ENCODE assay signal across 1 cellular context in genomic region chr1:156230102-156230501, GRCh38.
TF ChIP-seq lines count a peak whose summit lies in the region.

No MANE protein-coding gene starts in this region.

TF ChIP-seq in SK-N-SH, 30 proteins besides CTCF, POLR2A, EP300 and RAD21:
- TF ChIP-seq CHD2 (IDR thresholded peaks at IDR 0.05; ENCODE audit: low read length, partially characterized antibody) = no peak
- no peak for TF ChIP-seq NFIC (IDR thresholded peaks at IDR 0.05; ENCODE audit: borderline replicate concordance)
- TF ChIP-seq, protein P1, sequence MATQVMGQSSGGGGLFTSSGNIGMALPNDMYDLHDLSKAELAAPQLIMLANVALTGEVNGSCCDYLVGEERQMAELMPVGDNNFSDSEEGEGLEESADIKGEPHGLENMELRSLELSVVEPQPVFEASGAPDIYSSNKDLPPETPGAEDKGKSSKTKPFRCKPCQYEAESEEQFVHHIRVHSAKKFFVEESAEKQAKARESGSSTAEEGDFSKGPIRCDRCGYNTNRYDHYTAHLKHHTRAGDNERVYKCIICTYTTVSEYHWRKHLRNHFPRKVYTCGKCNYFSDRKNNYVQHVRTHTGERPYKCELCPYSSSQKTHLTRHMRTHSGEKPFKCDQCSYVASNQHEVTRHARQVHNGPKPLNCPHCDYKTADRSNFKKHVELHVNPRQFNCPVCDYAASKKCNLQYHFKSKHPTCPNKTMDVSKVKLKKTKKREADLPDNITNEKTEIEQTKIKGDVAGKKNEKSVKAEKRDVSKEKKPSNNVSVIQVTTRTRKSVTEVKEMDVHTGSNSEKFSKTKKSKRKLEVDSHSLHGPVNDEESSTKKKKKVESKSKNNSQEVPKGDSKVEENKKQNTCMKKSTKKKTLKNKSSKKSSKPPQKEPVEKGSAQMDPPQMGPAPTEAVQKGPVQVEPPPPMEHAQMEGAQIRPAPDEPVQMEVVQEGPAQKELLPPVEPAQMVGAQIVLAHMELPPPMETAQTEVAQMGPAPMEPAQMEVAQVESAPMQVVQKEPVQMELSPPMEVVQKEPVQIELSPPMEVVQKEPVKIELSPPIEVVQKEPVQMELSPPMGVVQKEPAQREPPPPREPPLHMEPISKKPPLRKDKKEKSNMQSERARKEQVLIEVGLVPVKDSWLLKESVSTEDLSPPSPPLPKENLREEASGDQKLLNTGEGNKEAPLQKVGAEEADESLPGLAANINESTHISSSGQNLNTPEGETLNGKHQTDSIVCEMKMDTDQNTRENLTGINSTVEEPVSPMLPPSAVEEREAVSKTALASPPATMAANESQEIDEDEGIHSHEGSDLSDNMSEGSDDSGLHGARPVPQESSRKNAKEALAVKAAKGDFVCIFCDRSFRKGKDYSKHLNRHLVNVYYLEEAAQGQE (IDR thresholded peaks at IDR 0.05; ENCODE audit: low read depth, low read length) = no peak
- TF ChIP-seq, protein P2, sequence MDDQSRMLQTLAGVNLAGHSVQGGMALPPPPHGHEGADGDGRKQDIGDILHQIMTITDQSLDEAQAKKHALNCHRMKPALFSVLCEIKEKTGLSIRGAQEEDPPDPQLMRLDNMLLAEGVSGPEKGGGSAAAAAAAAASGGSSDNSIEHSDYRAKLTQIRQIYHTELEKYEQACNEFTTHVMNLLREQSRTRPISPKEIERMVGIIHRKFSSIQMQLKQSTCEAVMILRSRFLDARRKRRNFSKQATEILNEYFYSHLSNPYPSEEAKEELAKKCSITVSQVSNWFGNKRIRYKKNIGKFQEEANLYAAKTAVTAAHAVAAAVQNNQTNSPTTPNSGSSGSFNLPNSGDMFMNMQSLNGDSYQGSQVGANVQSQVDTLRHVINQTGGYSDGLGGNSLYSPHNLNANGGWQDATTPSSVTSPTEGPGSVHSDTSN (IDR thresholded peaks at IDR 0.05) = no peak
- no peak for TF ChIP-seq ELF1 (IDR thresholded peaks at IDR 0.05)
- TF ChIP-seq, protein P3, sequence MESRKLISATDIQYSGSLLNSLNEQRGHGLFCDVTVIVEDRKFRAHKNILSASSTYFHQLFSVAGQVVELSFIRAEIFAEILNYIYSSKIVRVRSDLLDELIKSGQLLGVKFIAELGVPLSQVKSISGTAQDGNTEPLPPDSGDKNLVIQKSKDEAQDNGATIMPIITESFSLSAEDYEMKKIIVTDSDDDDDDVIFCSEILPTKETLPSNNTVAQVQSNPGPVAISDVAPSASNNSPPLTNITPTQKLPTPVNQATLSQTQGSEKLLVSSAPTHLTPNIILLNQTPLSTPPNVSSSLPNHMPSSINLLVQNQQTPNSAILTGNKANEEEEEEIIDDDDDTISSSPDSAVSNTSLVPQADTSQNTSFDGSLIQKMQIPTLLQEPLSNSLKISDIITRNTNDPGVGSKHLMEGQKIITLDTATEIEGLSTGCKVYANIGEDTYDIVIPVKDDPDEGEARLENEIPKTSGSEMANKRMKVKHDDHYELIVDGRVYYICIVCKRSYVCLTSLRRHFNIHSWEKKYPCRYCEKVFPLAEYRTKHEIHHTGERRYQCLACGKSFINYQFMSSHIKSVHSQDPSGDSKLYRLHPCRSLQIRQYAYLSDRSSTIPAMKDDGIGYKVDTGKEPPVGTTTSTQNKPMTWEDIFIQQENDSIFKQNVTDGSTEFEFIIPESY (IDR thresholded peaks at IDR 0.05; ENCODE audit: borderline replicate concordance, low read depth) = no peak
- TF ChIP-seq GATA2 (CRISPR knock-in tag; IDR thresholded peaks at IDR 0.05) = no peak
- TF ChIP-seq TEAD4 (IDR thresholded peaks at IDR 0.05; ENCODE audit: borderline replicate concordance, insufficient read depth) = no peak
